Comparison of ENCODE assay signal across 16 cellular contexts in genomic region chr1:87437663-87438295, GRCh38.
DNase-seq lines count a peak whose midpoint lies in the region; ATAC-seq and TF ChIP-seq lines count a peak whose summit lies in the region.
"Had no signal": no experiment of that assay in that cellular context is flagged by ENCODE, and none has a peak within 500 bp of the region (broad histone marks: within the 10 kb centered on the region; RNA-seq: fewer than 3 reads in every experiment).

No MANE protein-coding gene starts in this region.

- H3K4me3 Mint-ChIP-seq in HFFc6: no peak overlapping the region
- H3K4me3 Mint-ChIP-seq in CD4-positive, alpha-beta T cell: no peak overlapping the region
- H3K4me3 Mint-ChIP-seq: endodermal cell had no signal

- intact Hi-C loops in CD4-positive, alpha-beta T cell (cut with DNase I, micrococcal nuclease): no loop called here

- no peaks in the 10 kb centered on the region for H3K4me1 Mint-ChIP-seq in HFFc6 (ENCODE audit: low read depth)
- no peaks in the 10 kb centered on the region for H3K4me1 Mint-ChIP-seq in CD4-positive, alpha-beta T cell (ENCODE audit: low read depth)

- no peaks in the 10 kb centered on the region for H3K79me2 ChIP-seq in DOHH2 (ENCODE audit: control insufficient read depth, low read length)

- no peak for TF ChIP-seq CTCF in DOHH2 (IDR thresholded peaks at IDR 0.05; ENCODE audit: low read depth, low read length, poor library complexity, severe bottlenecking)
- no peak for TF ChIP-seq CTCF in HFFc6 (IDR thresholded peaks at IDR 0.05)
- TF ChIP-seq CTCF in CD4-positive, alpha-beta T cell (IDR thresholded peaks at IDR 0.05): no peak

- no peaks in the 10 kb centered on the region for H3K27me3 Mint-ChIP-seq in HFFc6 (ENCODE audit: insufficient read depth)
- no peaks in the 10 kb centered on the region for H3K27me3 Mint-ChIP-seq in CD4-positive, alpha-beta T cell

- H4K20me1 ChIP-seq in DOHH2 (ENCODE audit: control insufficient read depth, insufficient read depth, low read depth, low read length): no peaks in the 10 kb centered on the region

- no peak overlapping the region for H3K27ac ChIP-seq in DOHH2 (ENCODE audit: low read depth, low read length)
- H3K27ac ChIP-seq in CD4-positive, alpha-beta T cell (ENCODE audit: low read depth, low read length): no peak overlapping the region
- H3K27ac ChIP-seq: ascending aorta, VCaP had no signal

- POLR2A ChIA-PET in CD4-positive, alpha-beta T cell (lab: Charles Lee): interaction anchor here (1.0 kb wide), 1 partner anchor 10 kb away, joined by 3 read pairs; no protein-coding TSS in a partner anchor

- CTCF ChIA-PET in CD4-positive, alpha-beta T cell (lab: Charles Lee): no interaction called here

- ATAC-seq in GM19324 (IDR thresholded peaks at IDR 0.05; ENCODE audit: low FRiP score, unreplicated experiment) (peak; percentile 63), HG02642 (IDR thresholded peaks at IDR 0.05; ENCODE audit: poor library complexity, unreplicated experiment) (peak; percentile 85), HG03469 (IDR thresholded peaks at IDR 0.05; ENCODE audit: unreplicated experiment) (peak; percentile 61)
- ATAC-seq in CD4-positive, alpha-beta T cell (ENCODE audit: poor library complexity): no peak

- H3K9me3 Mint-ChIP-seq in HFFc6: no peaks in the 10 kb centered on the region
- no peaks in the 10 kb centered on the region for H3K9me3 Mint-ChIP-seq in CD4-positive, alpha-beta T cell
- H3K9me3 Mint-ChIP-seq: endodermal cell had no signal

- DNase-seq in HFFc6 (no peak), ecto neural progenitor cell (ENCODE audit: low spot score) (no peak), GDM1 (lab: John Stamatoyannopoulos, UW) (no peak)
- DNase-seq in CD4-positive, alpha-beta T cell: no peak
- DNase-seq: activated T-cell treated with anti-CD3 and anti-CD28 coated beads, Interleukin-2, amount 50 U/mL, for 48 hours; DND-41; endodermal cell; NCI-H187; RPMI8226; stimulated activated naive CD4-positive, alpha-beta T cell had no signal

- peak overlapping the region; percentile 48 for H3K4me3 ChIP-seq in DOHH2 (ENCODE audit: low read length)
- H3K4me3 ChIP-seq: ascending aorta had no signal

- no peaks in the 10 kb centered on the region for H3F3A ChIP-seq in DOHH2 (ENCODE audit: control insufficient read depth, insufficient read depth)

- H3K27ac Mint-ChIP-seq in HFFc6: no peak overlapping the region
- no peak overlapping the region for H3K27ac Mint-ChIP-seq in CD4-positive, alpha-beta T cell
- H3K27ac Mint-ChIP-seq: endodermal cell had no signal

- no peaks in the 10 kb centered on the region for H3K9me2 ChIP-seq in DOHH2 (replicated peaks; ENCODE audit: control insufficient read depth, low read length)

- H3K4me1 ChIP-seq in DOHH2 (ENCODE audit: control insufficient read depth, low read length): peaks cover 15% of the 10 kb centered on the region
- H3K4me1 ChIP-seq: ascending aorta had no signal

- no peaks in the 10 kb centered on the region for H3K36me3 ChIP-seq in DOHH2 (ENCODE audit: control insufficient read depth, low read length)
- H3K36me3 ChIP-seq: ascending aorta had no signal

- H3K9me3 ChIP-seq in DOHH2 (ENCODE audit: control insufficient read depth, insufficient read depth, low read length): peaks cover 2% of the 10 kb centered on the region; the same call in 1 of the 2 replicates
- no peaks in the 10 kb centered on the region for H3K9me3 ChIP-seq in CD4-positive, alpha-beta T cell (ENCODE audit: control insufficient read depth, low read length)
- H3K9me3 ChIP-seq: ascending aorta had no signal

- no peaks in the 10 kb centered on the region for H3K36me3 Mint-ChIP-seq in HFFc6 (ENCODE audit: low read depth)
- H3K36me3 Mint-ChIP-seq in CD4-positive, alpha-beta T cell (ENCODE audit: low read depth): no peaks in the 10 kb centered on the region

- peak overlapping the region; percentile 46 for H3K4me2 ChIP-seq in DOHH2 (ENCODE audit: low read length)

- H3K27me3 ChIP-seq in DOHH2 (ENCODE audit: control insufficient read depth, low read length): no peaks in the 10 kb centered on the region
- H3K27me3 ChIP-seq in CD4-positive, alpha-beta T cell (ENCODE audit: control insufficient read depth, insufficient read depth, low read length): peaks cover 3% of the 10 kb centered on the region
- H3K27me3 ChIP-seq: ascending aorta had no signal
